ENCODE assay signal across 8 cellular contexts in the genomic region with DNA sequence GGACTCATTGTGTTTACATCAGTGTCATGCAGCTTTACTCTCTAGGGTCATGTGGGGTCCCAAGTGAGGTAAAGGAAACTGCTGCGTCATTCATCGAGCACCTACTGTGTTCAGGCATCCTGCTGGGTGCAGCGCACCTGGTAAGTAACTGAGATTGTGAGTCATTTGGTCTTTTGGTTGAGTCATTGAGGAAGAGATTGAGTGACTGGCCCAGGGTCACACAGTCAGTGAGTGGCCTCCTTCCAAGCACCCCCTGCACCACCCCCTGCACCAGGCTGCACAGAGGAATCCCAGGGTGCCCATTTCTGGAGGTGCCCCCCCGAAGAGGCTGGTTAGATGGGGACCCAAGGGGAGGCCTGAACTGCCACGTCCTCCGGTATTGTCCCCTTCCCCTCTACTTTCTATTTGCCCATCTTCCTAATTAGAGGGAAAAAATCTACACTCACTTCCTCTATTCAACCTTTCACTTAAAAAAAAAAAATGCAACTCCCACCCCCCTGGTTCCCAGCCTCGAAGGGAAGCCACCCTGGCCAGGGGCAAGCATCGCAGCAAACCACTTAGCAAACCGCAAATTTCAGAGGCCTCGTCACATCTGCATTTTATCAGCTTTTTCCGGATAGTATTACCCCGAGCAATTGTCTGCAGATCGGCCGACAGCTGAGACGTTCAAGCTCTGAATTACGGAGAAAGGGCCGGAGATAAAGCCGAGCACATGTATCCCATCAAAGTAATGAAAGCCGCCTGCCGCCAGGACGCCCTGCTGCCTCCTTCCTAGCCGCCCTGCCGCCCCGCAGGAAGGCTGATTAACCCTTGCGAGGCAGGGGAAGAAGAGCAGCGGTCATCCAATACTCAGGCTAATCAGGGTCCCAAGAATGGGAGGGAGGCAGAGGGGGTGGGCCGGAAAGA.
A peak's percentile ranks its signal among the peaks of the same experiment; 100 is the strongest.
DNase-seq lines count a peak whose midpoint lies in the region; ATAC-seq and TF ChIP-seq lines count a peak whose summit lies in the region.

No MANE protein-coding gene starts in this region.

- no peaks in the 10 kb centered on the region for H3K36me3 ChIP-seq in SJCRH30

- H3K9me3 Mint-ChIP-seq in activated T-helper 2 cell treated with anti-CD3 and anti-CD28 coated beads, Interferon-gamma antibody, Interleukin-2, Interleukin-4, amounts not matched to agents 10 μg/mL and 5 μg/mL and 100 μg/mL, durations not matched to agents 14 hours and 24 hours and 36 hours = no peaks in the 10 kb centered on the region

- peak; percentile 56 for DNase-seq in AG08395 (ENCODE audit: low spot score)
- peak; percentile 73 to 81 for DNase-seq in SJCRH30
- DNase-seq in fibroblast of villous mesenchyme (ENCODE audit: low read depth) = peak; percentile 56
- DNase-seq in DMS79 treated with DMSO at 0.1 percent for 48 hours (lab: John Stamatoyannopoulos, UW) = no peak
- DNase-seq in activated T-helper 2 cell treated with anti-CD3 and anti-CD28 coated beads, Interferon-gamma antibody, Interleukin-2, Interleukin-4, amounts not matched to agents 10 μg/mL and 5 μg/mL and 100 μg/mL, durations not matched to agents 14 hours and 24 hours and 36 hours (ENCODE audit: low spot score) = no peak
- no peak for DNase-seq in NCI-H82 treated with DMSO at 0.1 percent for 48 hours (lab: John Stamatoyannopoulos, UW; ENCODE audit: unreplicated experiment)

- H3K9me3 ChIP-seq in SJCRH30 (replicated peaks) = no peaks in the 10 kb centered on the region

- no peaks in the 10 kb centered on the region for H3K27me3 ChIP-seq in SJCRH30

- H3K27ac Mint-ChIP-seq in activated T-helper 2 cell treated with anti-CD3 and anti-CD28 coated beads, Interferon-gamma antibody, Interleukin-2, Interleukin-4, amounts not matched to agents 10 μg/mL and 5 μg/mL and 100 μg/mL, durations not matched to agents 14 hours and 24 hours and 36 hours = no peak overlapping the region

- peak; percentile 87 for ATAC-seq in GM18868 (IDR thresholded peaks at IDR 0.05; ENCODE audit: unreplicated experiment)
- ATAC-seq in HG02970 (IDR thresholded peaks at IDR 0.05; ENCODE audit: low FRiP score, unreplicated experiment) = peak; percentile 84

- H3K27me3 Mint-ChIP-seq in activated T-helper 2 cell treated with anti-CD3 and anti-CD28 coated beads, Interferon-gamma antibody, Interleukin-2, Interleukin-4, amounts not matched to agents 10 μg/mL and 5 μg/mL and 100 μg/mL, durations not matched to agents 14 hours and 24 hours and 36 hours (ENCODE audit: low read depth) = no peaks in the 10 kb centered on the region

- no peaks in the 10 kb centered on the region for H3K36me3 Mint-ChIP-seq in activated T-helper 2 cell treated with anti-CD3 and anti-CD28 coated beads, Interferon-gamma antibody, Interleukin-2, Interleukin-4, amounts not matched to agents 10 μg/mL and 5 μg/mL and 100 μg/mL, durations not matched to agents 14 hours and 24 hours and 36 hours (ENCODE audit: low read depth)

- TF ChIP-seq CTCF in fibroblast of villous mesenchyme (IDR thresholded peaks at IDR 0.05; ENCODE audit: insufficient read depth, low read depth, low read length) = no peak

- intact Hi-C loops in activated T-helper 2 cell treated with anti-CD3 and anti-CD28 coated beads, Interferon-gamma antibody, Interleukin-2, Interleukin-4, amounts not matched to agents 10 μg/mL and 5 μg/mL and 100 μg/mL, durations not matched to agents 14 hours and 24 hours and 36 hours (cut with micrococcal nuclease) = loop anchor here (5.0 kb wide), 1 partner anchor 276 kb away; no protein-coding TSS in a partner anchor

- H3K27ac ChIP-seq in SJCRH30 = no peak overlapping the region

- H3K4me1 ChIP-seq in SJCRH30 = peaks cover 10% of the 10 kb centered on the region; the same call in 1 of the 2 replicates

- 0 out of 2 replicates have a peak overlapping the region, but pooled peaks have one; percentile 13 for H3K4me3 ChIP-seq in SJCRH30
- no peak overlapping the region for H3K4me3 ChIP-seq in fibroblast of villous mesenchyme (ENCODE audit: low read depth, low read length)

- peaks cover 5% of the 10 kb centered on the region for H3K4me1 Mint-ChIP-seq in activated T-helper 2 cell treated with anti-CD3 and anti-CD28 coated beads, Interferon-gamma antibody, Interleukin-2, Interleukin-4, amounts not matched to agents 10 μg/mL and 5 μg/mL and 100 μg/mL, durations not matched to agents 14 hours and 24 hours and 36 hours (ENCODE audit: low read depth)

- no peak overlapping the region for H3K4me3 Mint-ChIP-seq in activated T-helper 2 cell treated with anti-CD3 and anti-CD28 coated beads, Interferon-gamma antibody, Interleukin-2, Interleukin-4, amounts not matched to agents 10 μg/mL and 5 μg/mL and 100 μg/mL, durations not matched to agents 14 hours and 24 hours and 36 hours (ENCODE audit: low read depth)

Comparison
In these comparisons a context has a peak if more than half of its experiments do, and no peak if none do; other contexts are left out.
1. DNase-seq: peak in AG08395 (single experiment), SJCRH30 (2 of 2) and fibroblast of villous mesenchyme (single experiment); none in DMS79 treated with DMSO at 0.1 percent for 48 hours (single experiment), activated T-helper 2 cell treated with anti-CD3 and anti-CD28 coated beads, Interferon-gamma antibody, Interleukin-2, Interleukin-4, amounts not matched to agents 10 μg/mL and 5 μg/mL and 100 μg/mL, durations not matched to agents 14 hours and 24 hours and 36 hours (single experiment) and NCI-H82 treated with DMSO at 0.1 percent for 48 hours (single experiment).